In the genomic region with DNA sequence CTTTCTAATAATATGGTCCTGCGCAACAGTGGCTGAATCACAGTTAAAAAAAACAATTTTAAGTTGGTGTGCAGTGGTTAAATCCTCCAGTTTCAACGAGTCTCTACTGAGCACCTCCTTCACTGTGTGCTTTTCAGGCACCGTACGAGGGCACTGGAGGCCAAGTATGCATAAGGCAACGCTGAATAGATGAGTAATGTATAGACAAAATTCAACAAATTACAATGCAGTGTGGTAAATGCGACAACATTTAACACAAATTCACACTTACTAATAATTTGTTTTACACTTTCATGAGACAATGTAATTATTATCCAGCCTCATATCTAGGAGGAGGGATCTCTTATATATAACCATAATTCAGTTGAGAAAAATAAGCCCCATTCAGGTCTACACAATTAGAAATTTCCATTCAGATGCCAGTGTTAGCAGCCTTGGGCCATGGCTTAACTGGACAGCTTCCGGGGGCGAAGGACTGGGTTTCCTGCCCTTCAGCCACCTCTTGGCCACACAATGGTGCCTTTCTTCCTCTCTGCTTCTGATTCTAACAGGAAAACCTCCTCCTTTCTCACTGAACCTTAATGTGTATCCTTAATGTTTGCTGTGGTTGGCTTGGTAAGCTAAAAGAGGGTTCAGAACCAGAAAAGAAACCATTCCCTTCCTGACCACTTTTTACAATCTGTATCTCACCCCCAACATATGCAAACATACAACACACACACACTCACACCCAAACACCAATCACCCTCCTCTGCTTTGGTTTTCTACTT, we compare ENCODE assay signal across 1 cellular context.
A peak's percentile ranks its signal among the peaks of the same experiment; 100 is the strongest.
TF ChIP-seq lines count a peak whose summit lies in the region.

No MANE protein-coding gene starts in this region.

TF ChIP-seq in HepG2, 621 proteins besides CTCF, POLR2A, EP300 and RAD21 (continued from another document and continues in another):
- TF ChIP-seq, protein P1, sequence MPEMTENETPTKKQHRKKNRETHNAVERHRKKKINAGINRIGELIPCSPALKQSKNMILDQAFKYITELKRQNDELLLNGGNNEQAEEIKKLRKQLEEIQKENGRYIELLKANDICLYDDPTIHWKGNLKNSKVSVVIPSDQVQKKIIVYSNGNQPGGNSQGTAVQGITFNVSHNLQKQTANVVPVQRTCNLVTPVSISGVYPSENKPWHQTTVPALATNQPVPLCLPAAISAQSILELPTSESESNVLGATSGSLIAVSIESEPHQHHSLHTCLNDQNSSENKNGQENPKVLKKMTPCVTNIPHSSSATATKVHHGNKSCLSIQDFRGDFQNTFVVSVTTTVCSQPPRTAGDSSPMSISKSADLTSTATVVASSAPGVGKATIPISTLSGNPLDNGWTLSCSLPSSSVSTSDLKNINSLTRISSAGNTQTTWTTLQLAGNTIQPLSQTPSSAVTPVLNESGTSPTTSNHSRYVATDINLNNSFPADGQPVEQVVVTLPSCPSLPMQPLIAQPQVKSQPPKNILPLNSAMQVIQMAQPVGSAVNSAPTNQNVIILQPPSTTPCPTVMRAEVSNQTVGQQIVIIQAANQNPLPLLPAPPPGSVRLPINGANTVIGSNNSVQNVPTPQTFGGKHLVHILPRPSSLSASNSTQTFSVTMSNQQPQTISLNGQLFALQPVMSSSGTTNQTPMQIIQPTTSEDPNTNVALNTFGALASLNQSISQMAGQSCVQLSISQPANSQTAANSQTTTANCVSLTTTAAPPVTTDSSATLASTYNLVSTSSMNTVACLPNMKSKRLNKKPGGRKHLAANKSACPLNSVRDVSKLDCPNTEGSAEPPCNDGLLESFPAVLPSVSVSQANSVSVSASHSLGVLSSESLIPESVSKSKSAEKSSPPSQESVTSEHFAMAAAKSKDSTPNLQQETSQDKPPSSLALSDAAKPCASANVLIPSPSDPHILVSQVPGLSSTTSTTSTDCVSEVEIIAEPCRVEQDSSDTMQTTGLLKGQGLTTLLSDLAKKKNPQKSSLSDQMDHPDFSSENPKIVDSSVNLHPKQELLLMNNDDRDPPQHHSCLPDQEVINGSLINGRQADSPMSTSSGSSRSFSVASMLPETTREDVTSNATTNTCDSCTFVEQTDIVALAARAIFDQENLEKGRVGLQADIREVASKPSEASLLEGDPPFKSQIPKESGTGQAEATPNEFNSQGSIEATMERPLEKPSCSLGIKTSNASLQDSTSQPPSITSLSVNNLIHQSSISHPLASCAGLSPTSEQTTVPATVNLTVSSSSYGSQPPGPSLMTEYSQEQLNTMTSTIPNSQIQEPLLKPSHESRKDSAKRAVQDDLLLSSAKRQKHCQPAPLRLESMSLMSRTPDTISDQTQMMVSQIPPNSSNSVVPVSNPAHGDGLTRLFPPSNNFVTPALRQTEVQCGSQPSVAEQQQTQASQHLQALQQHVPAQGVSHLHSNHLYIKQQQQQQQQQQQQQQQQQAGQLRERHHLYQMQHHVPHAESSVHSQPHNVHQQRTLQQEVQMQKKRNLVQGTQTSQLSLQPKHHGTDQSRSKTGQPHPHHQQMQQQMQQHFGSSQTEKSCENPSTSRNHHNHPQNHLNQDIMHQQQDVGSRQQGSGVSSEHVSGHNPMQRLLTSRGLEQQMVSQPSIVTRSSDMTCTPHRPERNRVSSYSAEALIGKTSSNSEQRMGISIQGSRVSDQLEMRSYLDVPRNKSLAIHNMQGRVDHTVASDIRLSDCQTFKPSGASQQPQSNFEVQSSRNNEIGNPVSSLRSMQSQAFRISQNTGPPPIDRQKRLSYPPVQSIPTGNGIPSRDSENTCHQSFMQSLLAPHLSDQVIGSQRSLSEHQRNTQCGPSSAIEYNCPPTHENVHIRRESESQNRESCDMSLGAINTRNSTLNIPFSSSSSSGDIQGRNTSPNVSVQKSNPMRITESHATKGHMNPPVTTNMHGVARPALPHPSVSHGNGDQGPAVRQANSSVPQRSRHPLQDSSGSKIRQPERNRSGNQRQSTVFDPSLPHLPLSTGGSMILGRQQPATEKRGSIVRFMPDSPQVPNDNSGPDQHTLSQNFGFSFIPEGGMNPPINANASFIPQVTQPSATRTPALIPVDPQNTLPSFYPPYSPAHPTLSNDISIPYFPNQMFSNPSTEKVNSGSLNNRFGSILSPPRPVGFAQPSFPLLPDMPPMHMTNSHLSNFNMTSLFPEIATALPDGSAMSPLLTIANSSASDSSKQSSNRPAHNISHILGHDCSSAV (CRISPR knock-in tag; IDR thresholded peaks at IDR 0.05; ENCODE audit: borderline replicate concordance), result no peak
- TF ChIP-seq, protein P2, sequence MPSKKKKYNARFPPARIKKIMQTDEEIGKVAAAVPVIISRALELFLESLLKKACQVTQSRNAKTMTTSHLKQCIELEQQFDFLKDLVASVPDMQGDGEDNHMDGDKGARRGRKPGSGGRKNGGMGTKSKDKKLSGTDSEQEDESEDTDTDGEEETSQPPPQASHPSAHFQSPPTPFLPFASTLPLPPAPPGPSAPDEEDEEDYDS (CRISPR knock-in tag; IDR thresholded peaks at IDR 0.05), result no peak; the same call in 1 of the 2 replicates
- TF ChIP-seq, protein P3, sequence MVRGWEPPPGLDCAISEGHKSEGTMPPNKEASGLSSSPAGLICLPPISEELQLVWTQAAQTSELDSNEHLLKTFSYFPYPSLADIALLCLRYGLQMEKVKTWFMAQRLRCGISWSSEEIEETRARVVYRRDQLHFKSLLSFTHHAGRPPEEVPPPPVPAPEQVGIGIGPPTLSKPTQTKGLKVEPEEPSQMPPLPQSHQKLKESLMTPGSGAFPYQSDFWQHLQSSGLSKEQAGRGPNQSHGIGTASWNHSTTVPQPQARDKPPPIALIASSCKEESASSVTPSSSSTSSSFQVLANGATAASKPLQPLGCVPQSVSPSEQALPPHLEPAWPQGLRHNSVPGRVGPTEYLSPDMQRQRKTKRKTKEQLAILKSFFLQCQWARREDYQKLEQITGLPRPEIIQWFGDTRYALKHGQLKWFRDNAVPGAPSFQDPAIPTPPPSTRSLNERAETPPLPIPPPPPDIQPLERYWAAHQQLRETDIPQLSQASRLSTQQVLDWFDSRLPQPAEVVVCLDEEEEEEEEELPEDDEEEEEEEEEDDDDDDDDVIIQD (CRISPR knock-in tag; IDR thresholded peaks at IDR 0.05; ENCODE audit: low read depth), result peak; percentile 39; the same call in 1 of the 2 replicates
- TF ChIP-seq, protein P4, sequence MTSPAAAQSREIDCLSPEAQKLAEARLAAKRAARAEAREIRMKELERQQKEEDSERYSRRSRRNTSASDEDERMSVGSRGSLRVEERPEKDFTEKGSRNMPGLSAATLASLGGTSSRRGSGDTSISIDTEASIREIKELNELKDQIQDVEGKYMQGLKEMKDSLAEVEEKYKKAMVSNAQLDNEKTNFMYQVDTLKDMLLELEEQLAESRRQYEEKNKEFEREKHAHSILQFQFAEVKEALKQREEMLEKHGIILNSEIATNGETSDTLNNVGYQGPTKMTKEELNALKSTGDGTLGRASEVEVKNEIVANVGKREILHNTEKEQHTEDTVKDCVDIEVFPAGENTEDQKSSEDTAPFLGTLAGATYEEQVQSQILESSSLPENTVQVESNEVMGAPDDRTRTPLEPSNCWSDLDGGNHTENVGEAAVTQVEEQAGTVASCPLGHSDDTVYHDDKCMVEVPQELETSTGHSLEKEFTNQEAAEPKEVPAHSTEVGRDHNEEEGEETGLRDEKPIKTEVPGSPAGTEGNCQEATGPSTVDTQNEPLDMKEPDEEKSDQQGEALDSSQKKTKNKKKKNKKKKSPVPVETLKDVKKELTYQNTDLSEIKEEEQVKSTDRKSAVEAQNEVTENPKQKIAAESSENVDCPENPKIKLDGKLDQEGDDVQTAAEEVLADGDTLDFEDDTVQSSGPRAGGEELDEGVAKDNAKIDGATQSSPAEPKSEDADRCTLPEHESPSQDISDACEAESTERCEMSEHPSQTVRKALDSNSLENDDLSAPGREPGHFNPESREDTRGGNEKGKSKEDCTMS (CRISPR knock-in tag; conservative IDR thresholded peaks at IDR 0.05), result no peak
- TF ChIP-seq HOXA9 (CRISPR knock-in tag; IDR thresholded peaks at IDR 0.05; ENCODE audit: borderline replicate concordance) (no peak), ELF4 (CRISPR knock-in tag; IDR thresholded peaks at IDR 0.05; ENCODE audit: borderline replicate concordance) (no peak), NCOA5 (CRISPR knock-in tag; IDR thresholded peaks at IDR 0.05) (no peak), FOXA3 (CRISPR knock-in tag; IDR thresholded peaks at IDR 0.05) (peak; percentile 22; the same call in 1 of the 2 replicates), ZNF460 (CRISPR knock-in tag; IDR thresholded peaks at IDR 0.05; ENCODE audit: borderline replicate concordance) (no peak), ZFX (CRISPR knock-in tag; IDR thresholded peaks at IDR 0.05; ENCODE audit: low read depth) (0 out of 2 replicates have a peak, but pooled peaks have one; percentile 21), ZNF790 (CRISPR knock-in tag; IDR thresholded peaks at IDR 0.05; ENCODE audit: borderline replicate concordance) (no peak), ZSCAN29 (CRISPR knock-in tag; conservative IDR thresholded peaks at IDR 0.05) (0 out of 2 replicates have a peak, but pooled peaks have one; percentile 49), BRD4 (CRISPR knock-in tag; IDR thresholded peaks at IDR 0.05) (no peak), ZFY (CRISPR knock-in tag; IDR thresholded peaks at IDR 0.05) (no peak), FLYWCH1 (CRISPR knock-in tag; IDR thresholded peaks at IDR 0.05) (peak; percentile 63; the same call in 1 of the 2 replicates), REXO4 (CRISPR knock-in tag; IDR thresholded peaks at IDR 0.05; ENCODE audit: borderline replicate concordance) (no peak), SMARCE1 (IDR thresholded peaks at IDR 0.05; ENCODE audit: borderline replicate concordance) (no peak), MEF2D (CRISPR knock-in tag; IDR thresholded peaks at IDR 0.05) (0 out of 2 replicates have a peak, but pooled peaks have one; percentile 21), ZKSCAN1 (IDR thresholded peaks at IDR 0.05; ENCODE audit: low read length) (no peak), NR3C1 (CRISPR knock-in tag; IDR thresholded peaks at IDR 0.05) (no peak)
- TF ChIP-seq, protein P5, sequence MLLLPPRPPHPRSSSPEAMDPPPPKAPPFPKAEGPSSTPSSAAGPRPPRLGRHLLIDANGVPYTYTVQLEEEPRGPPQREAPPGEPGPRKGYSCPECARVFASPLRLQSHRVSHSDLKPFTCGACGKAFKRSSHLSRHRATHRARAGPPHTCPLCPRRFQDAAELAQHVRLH (CRISPR knock-in tag; IDR thresholded peaks at IDR 0.05; ENCODE audit: borderline replicate concordance, low read depth), result no peak
- TF ChIP-seq, protein P6, sequence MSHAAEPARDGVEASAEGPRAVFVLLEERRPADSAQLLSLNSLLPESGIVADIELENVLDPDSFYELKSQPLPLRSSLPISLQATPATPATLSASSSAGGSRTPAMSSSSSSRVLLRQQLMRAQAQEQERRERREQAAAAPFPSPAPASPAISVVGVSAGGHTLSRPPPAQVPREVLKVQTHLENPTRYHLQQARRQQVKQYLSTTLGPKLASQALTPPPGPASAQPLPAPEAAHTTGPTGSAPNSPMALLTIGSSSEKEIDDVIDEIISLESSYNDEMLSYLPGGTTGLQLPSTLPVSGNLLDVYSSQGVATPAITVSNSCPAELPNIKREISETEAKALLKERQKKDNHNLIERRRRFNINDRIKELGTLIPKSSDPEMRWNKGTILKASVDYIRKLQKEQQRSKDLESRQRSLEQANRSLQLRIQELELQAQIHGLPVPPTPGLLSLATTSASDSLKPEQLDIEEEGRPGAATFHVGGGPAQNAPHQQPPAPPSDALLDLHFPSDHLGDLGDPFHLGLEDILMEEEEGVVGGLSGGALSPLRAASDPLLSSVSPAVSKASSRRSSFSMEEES (CRISPR knock-in tag; IDR thresholded peaks at IDR 0.05), result no peak
- TF ChIP-seq, protein P7, sequence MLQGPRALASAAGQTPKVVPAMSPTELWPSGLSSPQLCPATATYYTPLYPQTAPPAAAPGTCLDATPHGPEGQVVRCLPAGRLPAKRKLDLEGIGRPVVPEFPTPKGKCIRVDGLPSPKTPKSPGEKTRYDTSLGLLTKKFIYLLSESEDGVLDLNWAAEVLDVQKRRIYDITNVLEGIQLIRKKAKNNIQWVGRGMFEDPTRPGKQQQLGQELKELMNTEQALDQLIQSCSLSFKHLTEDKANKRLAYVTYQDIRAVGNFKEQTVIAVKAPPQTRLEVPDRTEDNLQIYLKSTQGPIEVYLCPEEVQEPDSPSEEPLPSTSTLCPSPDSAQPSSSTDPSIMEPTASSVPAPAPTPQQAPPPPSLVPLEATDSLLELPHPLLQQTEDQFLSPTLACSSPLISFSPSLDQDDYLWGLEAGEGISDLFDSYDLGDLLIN (CRISPR knock-in tag; IDR thresholded peaks at IDR 0.05; ENCODE audit: borderline replicate concordance), result no peak
